Comparison of ENCODE assay signal across 15 cellular contexts in the genomic region with DNA sequence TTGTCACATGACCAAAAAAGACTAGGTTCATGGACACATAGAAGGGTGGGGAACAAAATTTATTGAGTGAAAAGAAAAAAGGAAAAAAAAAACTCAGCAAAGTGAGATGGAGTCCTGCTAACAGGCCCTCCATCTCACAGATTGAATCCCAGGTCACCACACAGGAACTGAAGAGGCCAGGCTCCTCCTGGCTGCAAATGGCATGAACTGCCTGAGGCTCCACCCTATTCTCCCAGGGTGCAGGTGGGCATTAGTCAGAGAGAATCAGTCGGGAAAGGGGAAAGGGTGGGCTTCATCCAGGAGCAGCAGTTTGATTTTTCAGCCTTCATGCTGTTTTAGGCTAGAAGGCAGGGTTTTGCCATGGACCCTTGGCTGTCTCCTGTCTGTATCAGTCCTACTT.
DNase-seq lines count a peak whose midpoint lies in the region; ATAC-seq and TF ChIP-seq lines count a peak whose summit lies in the region.
"Had no signal": no experiment of that assay in that cellular context is flagged by ENCODE, and none has a peak within 500 bp of the region (broad histone marks: within the 10 kb centered on the region; RNA-seq: fewer than 3 reads in every experiment).

No MANE protein-coding gene starts in this region.

- ATAC-seq in GM23338 (peak; percentile 94), GM21786 (IDR thresholded peaks at IDR 0.05; ENCODE audit: unreplicated experiment) (no peak)
- ATAC-seq: K562 had no signal

- H3K18ac ChIP-seq in mesendoderm (ENCODE audit: low read length): no peak overlapping the region

- DNase-seq in GM23338 (ENCODE audit: low spot score) (peak; percentile 74), OCI-M1 (lab: John Stamatoyannopoulos, UW) (peak; percentile 7), epithelial cell of esophagus (ENCODE audit: low read depth) (no peak), mesendoderm (peak; percentile 53), glutamatergic neuron (no peak), NCI-H774 (lab: John Stamatoyannopoulos, UW) (no peak), A673 (ENCODE audit: low spot score) (no peak)
- DNase-seq: Caco-2; CD4-positive, alpha-beta T cell; DMS53; NCI-H1105; NCI-H2081 treated with DMSO at 0.1 percent for 48 hours; NCI-H446 treated with DMSO at 0.1 percent for 48 hours had no signal

- intact Hi-C loops in A673 (cut with micrococcal nuclease; ENCODE audit: unreplicated experiment): no loop called here

- no peaks in the 10 kb centered on the region for H3F3A ChIP-seq in GM23338 (replicated peaks; ENCODE audit: low read depth)

- H3K27me3 Mint-ChIP-seq in GM23338 (ENCODE audit: insufficient read depth, low read depth, poor library complexity): no peaks in the 10 kb centered on the region
- H3K27me3 Mint-ChIP-seq in glutamatergic neuron (ENCODE audit: unreplicated experiment): no peaks in the 10 kb centered on the region
- H3K27me3 Mint-ChIP-seq: CD4-positive, alpha-beta T cell had no signal

- H3K9me2 ChIP-seq in GM23338 (ENCODE audit: insufficient read depth): no peaks in the 10 kb centered on the region

- no peak overlapping the region for H3K9ac ChIP-seq in mesendoderm (ENCODE audit: low read length)

- H4K8ac ChIP-seq in mesendoderm (ENCODE audit: low read depth, low read length): no peak overlapping the region

- H3K4me3 ChIP-seq in GM23338 (no peak overlapping the region), epithelial cell of esophagus (ENCODE audit: low read length) (no peak overlapping the region), mesendoderm (ENCODE audit: low read length) (no peak overlapping the region), A673 (ENCODE audit: low read depth, low read length, poor library complexity, severe bottlenecking) (no peak overlapping the region)
- H3K4me3 ChIP-seq: K562 had no signal

- H3K36me3 ChIP-seq in GM23338 (ENCODE audit: insufficient read depth) (no peaks in the 10 kb centered on the region), mesendoderm (ENCODE audit: control insufficient read depth, insufficient read depth, low read length) (no peaks in the 10 kb centered on the region), A673 (ENCODE audit: insufficient read depth, low read length, poor library complexity, severe bottlenecking) (no peaks in the 10 kb centered on the region)

- H4K20me1 ChIP-seq in GM23338 (replicated peaks; ENCODE audit: insufficient read depth): no peaks in the 10 kb centered on the region

- no peak overlapping the region for H3K23ac ChIP-seq in mesendoderm (ENCODE audit: low read length)

- no peaks in the 10 kb centered on the region for H3K79me2 ChIP-seq in GM23338 (replicated peaks; ENCODE audit: insufficient read depth)
- H3K79me2 ChIP-seq in mesendoderm (ENCODE audit: control insufficient read depth, insufficient read depth, low read length): no peaks in the 10 kb centered on the region

- 0 out of 2 replicates have a peak overlapping the region, but pooled peaks have one; percentile 16 for H2AFZ ChIP-seq in GM23338

- no peaks in the 10 kb centered on the region for H3K36me3 Mint-ChIP-seq in GM23338 (ENCODE audit: low read depth)
- no peaks in the 10 kb centered on the region for H3K36me3 Mint-ChIP-seq in glutamatergic neuron (ENCODE audit: unreplicated experiment)

- H2AK5ac ChIP-seq in mesendoderm (ENCODE audit: low read length): no peak overlapping the region

- no peaks in the 10 kb centered on the region for H3K27me3 ChIP-seq in GM23338 (ENCODE audit: insufficient read depth)
- H3K27me3 ChIP-seq in mesendoderm (ENCODE audit: insufficient read depth, low read length, poor library complexity): no peaks in the 10 kb centered on the region
- no peaks in the 10 kb centered on the region for H3K27me3 ChIP-seq in A673 (replicated peaks; ENCODE audit: insufficient read depth, low read depth, low read length, poor library complexity)

- TF ChIP-seq CTCF in GM23338 (conservative IDR thresholded peaks at IDR 0.05; ENCODE audit: low read depth in 2 of 2) (peak; percentile 53 to 73), epithelial cell of esophagus (IDR thresholded peaks at IDR 0.05; ENCODE audit: insufficient read depth, low read depth, low read length, missing control alignments) (peak; percentile 18), glutamatergic neuron (IDR thresholded peaks at IDR 0.05; ENCODE audit: partially characterized antibody, unreplicated experiment) (no peak), A673 (conservative IDR thresholded peaks at IDR 0.05; ENCODE audit: low read depth, low read length) (no peak)

- no peak overlapping the region for H3K27ac Mint-ChIP-seq in GM23338
- H3K27ac Mint-ChIP-seq in glutamatergic neuron (ENCODE audit: unreplicated experiment): no peak overlapping the region
- H3K27ac Mint-ChIP-seq: CD4-positive, alpha-beta T cell had no signal

- no peak overlapping the region for H2BK15ac ChIP-seq in mesendoderm (replicated peaks; ENCODE audit: low read depth)

- no TSS peak for BruUV-seq in A673 (replicated peaks; lab: Mats Ljungman, UMichigan)

- no CpG with 5 or more reads among the region's 1 CpG for WGBS in mesendoderm (ENCODE audit: extremely low coverage, insufficient coverage, low lambda C conversion rate)

- POLR2A ChIA-PET in A673 (lab: Charles Lee; ENCODE audit: low non-redundant PET): no interaction called here

- H3K4me1 Mint-ChIP-seq in GM23338 (peaks cover 5% of the 10 kb centered on the region; the same call in 1 of the 3 replicates), glutamatergic neuron (ENCODE audit: low read depth, unreplicated experiment) (no peaks in the 10 kb centered on the region)

- H2BK5ac ChIP-seq in mesendoderm (ENCODE audit: low read length): no peak overlapping the region

- no peak overlapping the region for H3K56ac ChIP-seq in mesendoderm (ENCODE audit: low read length)

- H3K4ac ChIP-seq in mesendoderm (ENCODE audit: low read depth, low read length): no peak overlapping the region

- H3K4me3 Mint-ChIP-seq in GM23338 (no peak overlapping the region), glutamatergic neuron (ENCODE audit: unreplicated experiment) (no peak overlapping the region)
- H3K4me3 Mint-ChIP-seq: CD4-positive, alpha-beta T cell had no signal

- H4K5ac ChIP-seq in mesendoderm (ENCODE audit: low read length): no peak overlapping the region

- H3K9me3 Mint-ChIP-seq in GM23338 (no peaks in the 10 kb centered on the region), glutamatergic neuron (ENCODE audit: unreplicated experiment) (no peaks in the 10 kb centered on the region)

- H3K4me1 ChIP-seq in GM23338 (ENCODE audit: insufficient read depth) (no peaks in the 10 kb centered on the region), mesendoderm (ENCODE audit: control insufficient read depth, low read depth, low read length) (no peaks in the 10 kb centered on the region), A673 (ENCODE audit: insufficient read depth, low read length, poor library complexity, severe bottlenecking) (no peaks in the 10 kb centered on the region)
- H3K4me1 ChIP-seq: Caco-2 had no signal

- no peak overlapping the region for H2BK120ac ChIP-seq in mesendoderm (ENCODE audit: low read depth, low read length)

- no peaks in the 10 kb centered on the region for H3K9me3 ChIP-seq in A673 (ENCODE audit: low read depth, low read length, poor library complexity, severe bottlenecking)
- H3K9me3 ChIP-seq: Caco-2 had no signal

- CTCF ChIA-PET in A673 (lab: Charles Lee): no interaction called here

- H3K79me1 ChIP-seq in mesendoderm (ENCODE audit: low read length): no peaks in the 10 kb centered on the region

- no peak overlapping the region for H3K4me2 ChIP-seq in GM23338
- H3K4me2 ChIP-seq in mesendoderm (ENCODE audit: low read length): no peak overlapping the region

- H3K27ac ChIP-seq in GM23338 (ENCODE audit: low read depth): no peak overlapping the region
- H3K27ac ChIP-seq in mesendoderm (ENCODE audit: low read depth, low read length): no peak overlapping the region
- H3K27ac ChIP-seq in A673 (ENCODE audit: low read depth, low read length, poor library complexity, severe bottlenecking): no peak overlapping the region

TF ChIP-seq in GM23338, 12 proteins besides CTCF, POLR2A, EP300 and RAD21:
- TF ChIP-seq NANOG (IDR thresholded peaks at IDR 0.05; ENCODE audit: borderline replicate concordance): no peak
- TF ChIP-seq EZH2phosphoT487 (IDR thresholded peaks at IDR 0.05; ENCODE audit: unreplicated experiment): no peak
- no peak for TF ChIP-seq ZNF114 (CRISPR knock-in tag; IDR thresholded peaks at IDR 0.05)
- TF ChIP-seq ZNF331 (CRISPR knock-in tag; IDR thresholded peaks at IDR 0.05; ENCODE audit: low read depth): no peak
- TF ChIP-seq, protein P1, sequence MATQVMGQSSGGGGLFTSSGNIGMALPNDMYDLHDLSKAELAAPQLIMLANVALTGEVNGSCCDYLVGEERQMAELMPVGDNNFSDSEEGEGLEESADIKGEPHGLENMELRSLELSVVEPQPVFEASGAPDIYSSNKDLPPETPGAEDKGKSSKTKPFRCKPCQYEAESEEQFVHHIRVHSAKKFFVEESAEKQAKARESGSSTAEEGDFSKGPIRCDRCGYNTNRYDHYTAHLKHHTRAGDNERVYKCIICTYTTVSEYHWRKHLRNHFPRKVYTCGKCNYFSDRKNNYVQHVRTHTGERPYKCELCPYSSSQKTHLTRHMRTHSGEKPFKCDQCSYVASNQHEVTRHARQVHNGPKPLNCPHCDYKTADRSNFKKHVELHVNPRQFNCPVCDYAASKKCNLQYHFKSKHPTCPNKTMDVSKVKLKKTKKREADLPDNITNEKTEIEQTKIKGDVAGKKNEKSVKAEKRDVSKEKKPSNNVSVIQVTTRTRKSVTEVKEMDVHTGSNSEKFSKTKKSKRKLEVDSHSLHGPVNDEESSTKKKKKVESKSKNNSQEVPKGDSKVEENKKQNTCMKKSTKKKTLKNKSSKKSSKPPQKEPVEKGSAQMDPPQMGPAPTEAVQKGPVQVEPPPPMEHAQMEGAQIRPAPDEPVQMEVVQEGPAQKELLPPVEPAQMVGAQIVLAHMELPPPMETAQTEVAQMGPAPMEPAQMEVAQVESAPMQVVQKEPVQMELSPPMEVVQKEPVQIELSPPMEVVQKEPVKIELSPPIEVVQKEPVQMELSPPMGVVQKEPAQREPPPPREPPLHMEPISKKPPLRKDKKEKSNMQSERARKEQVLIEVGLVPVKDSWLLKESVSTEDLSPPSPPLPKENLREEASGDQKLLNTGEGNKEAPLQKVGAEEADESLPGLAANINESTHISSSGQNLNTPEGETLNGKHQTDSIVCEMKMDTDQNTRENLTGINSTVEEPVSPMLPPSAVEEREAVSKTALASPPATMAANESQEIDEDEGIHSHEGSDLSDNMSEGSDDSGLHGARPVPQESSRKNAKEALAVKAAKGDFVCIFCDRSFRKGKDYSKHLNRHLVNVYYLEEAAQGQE (IDR thresholded peaks at IDR 0.05; ENCODE audit: unreplicated experiment): no peak

Comparison
In these comparisons a context has a peak if more than half of its experiments do, and no peak if none do; other contexts are left out.
1. DNase-seq: peak in GM23338 (single experiment), OCI-M1 (single experiment) and mesendoderm (single experiment); none in epithelial cell of esophagus (single experiment), glutamatergic neuron (single experiment), NCI-H774 (single experiment) and A673 (single experiment).
2. CTCF ChIP-seq: peak in GM23338 (2 of 2) and epithelial cell of esophagus (single experiment); none in glutamatergic neuron (single experiment) and A673 (single experiment).